ENCODE assay signal across 33 cellular contexts in the genomic region with DNA sequence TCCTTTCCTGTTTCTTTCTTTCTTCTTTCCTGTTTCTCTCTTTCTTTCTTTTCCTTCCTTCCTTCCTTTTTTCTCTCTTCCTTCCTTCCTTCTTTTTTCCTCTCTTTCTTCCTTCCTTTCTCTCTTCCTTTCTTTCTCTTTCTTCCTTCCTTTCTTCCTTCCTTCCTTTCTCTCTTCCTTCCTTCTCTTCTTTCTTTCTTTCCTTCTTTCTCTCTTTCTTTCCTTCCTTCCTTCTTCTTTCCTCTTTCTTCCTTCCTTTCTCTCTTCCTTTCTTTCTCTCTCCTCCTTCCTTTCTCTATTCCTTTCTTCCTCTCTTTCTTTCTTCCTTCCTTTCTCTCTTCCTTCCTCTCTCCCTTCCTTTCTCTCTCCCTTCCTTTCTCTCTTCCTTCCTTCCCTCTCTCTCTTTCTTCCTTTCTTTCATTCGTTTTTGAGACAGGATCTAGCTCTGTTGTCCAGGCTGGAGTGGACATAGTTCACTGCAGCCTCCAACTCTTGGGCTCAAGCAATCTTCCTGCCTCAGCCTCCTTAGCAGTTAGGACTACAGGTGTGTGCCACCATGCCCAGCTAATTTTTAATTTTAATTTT.
"Had no signal": no experiment of that assay in that cellular context is flagged by ENCODE, and none has a peak within 500 bp of the region (broad histone marks: within the 10 kb centered on the region; RNA-seq: fewer than 3 reads in every experiment).

No MANE protein-coding gene starts in this region.

- ATAC-seq: activated CD4-positive, alpha-beta T cell treated with anti-CD3 and anti-CD28 coated beads for 36 hours; activated T-cell treated with anti-CD3 and anti-CD28 coated beads, Interleukin-2, amount 50 U/mL, for 4 hours; activated T-helper 17 cell treated with anti-CD3 and anti-CD28 coated beads, Interleukin-2, amount 50 U/mL, for 72 hours; esophagus mucosa; T-helper 17 cell had no signal

- H3K36me3 ChIP-seq: brain microvascular endothelial cell, WERI-Rb-1 had no signal

- H3K4me3 Mint-ChIP-seq: activated CD4-positive, alpha-beta memory T cell treated with anti-CD3 and anti-CD28 coated beads for 36 hours; activated CD4-positive, alpha-beta T cell treated with anti-CD3 and anti-CD28 coated beads for 36 hours; activated CD4-positive, alpha-beta T cell treated with anti-CD3 and anti-CD28 coated beads, Interleukin-2, amount 10 ng/mL, durations not matched to agents 24 days and 14 days; activated naive CD8-positive, alpha-beta T cell; activated T-cell treated with anti-CD3 and anti-CD28 coated beads, Interleukin-2, amount 50 U/mL, for 4 hours; activated T-helper 17 cell treated with anti-CD3 and anti-CD28 coated beads, Interleukin-2, amount 50 U/mL, for 72 hours; central memory CD8-positive, alpha-beta T cell; dendritic cell treated with granulocyte-macrophage colony-stimulating factor and Interleukin-4, amounts not matched to agents 40 ng/mL and 50 ng/mL, for 4 days; endodermal cell; T-helper 17 cell; T-helper 2 cell treated with Interferon-gamma antibody and Interleukin-4, amounts not matched to agents 5 μg/mL and 100 μg/mL, for 36 hours had no signal

- H3K4me1 Mint-ChIP-seq: activated CD4-positive, alpha-beta T cell treated with anti-CD3 and anti-CD28 coated beads for 36 hours; activated CD4-positive, alpha-beta T cell treated with anti-CD3 and anti-CD28 coated beads, Interleukin-2, amount 10 ng/mL, durations not matched to agents 24 days and 14 days; activated T-helper 17 cell treated with anti-CD3 and anti-CD28 coated beads, Interleukin-2, amount 50 U/mL, for 72 hours; central memory CD8-positive, alpha-beta T cell; endodermal cell; T-helper 17 cell had no signal

- H3K9me3 Mint-ChIP-seq: activated CD4-positive, alpha-beta memory T cell treated with anti-CD3 and anti-CD28 coated beads for 36 hours; activated CD4-positive, alpha-beta T cell treated with anti-CD3 and anti-CD28 coated beads, Interleukin-2, amount 10 ng/mL, durations not matched to agents 24 days and 14 days; activated T-cell treated with anti-CD3 and anti-CD28 coated beads, Interleukin-2, amount 50 U/mL, for 4 hours; activated T-helper 17 cell treated with anti-CD3 and anti-CD28 coated beads, Interleukin-2, amount 50 U/mL, for 72 hours; central memory CD8-positive, alpha-beta T cell; T-helper 2 cell treated with Interferon-gamma antibody and Interleukin-4, amounts not matched to agents 5 μg/mL and 100 μg/mL, for 36 hours had no signal

- DNase-seq: activated CD4-positive, alpha-beta memory T cell treated with anti-CD3 and anti-CD28 coated beads for 36 hours; activated CD4-positive, alpha-beta T cell treated with anti-CD3 and anti-CD28 coated beads for 36 hours; activated CD4-positive, alpha-beta T cell treated with anti-CD3 and anti-CD28 coated beads, Interleukin-2, amount 10 ng/mL, durations not matched to agents 24 days and 14 days; activated CD4-positive, CD25-positive, alpha-beta regulatory T cell; activated CD4-positive, CD25-positive, alpha-beta regulatory T cell treated with anti-CD3 and anti-CD28 coated beads, Interleukin-2, amount 50 U/mL, for 72 hours; activated CD8-positive, alpha-beta memory T cell treated with anti-CD3 and anti-CD28 coated beads for 24 hours; activated effector memory CD4-positive, alpha-beta T cell treated with Interleukin-2 at 50 U/mL for 16 hours; activated gamma-delta T cell treated with Interleukin-2 at 50 U/mL for 16 hours; activated naive CD4-positive, alpha-beta T cell treated with anti-CD3 and anti-CD28 coated beads, Interleukin-2, amount 50 U/mL, for 16 hours; activated naive CD4-positive, alpha-beta T cell treated with Interleukin-2 at 50 U/mL for 16 hours; activated T-cell treated with anti-CD3 and anti-CD28 coated beads, Interleukin-2, amount 50 U/mL, for 4 hours; amniotic stem cell; anterior cingulate cortex; brain microvascular endothelial cell; dorsolateral prefrontal cortex; effector memory CD4-positive, alpha-beta T cell; foreskin fibroblast; head of caudate nucleus; T-helper 1 cell; T-helper 17 cell; T1000; WERI-Rb-1 had no signal

- H3K27ac ChIP-seq: brain microvascular endothelial cell, coronary artery, dorsolateral prefrontal cortex, WERI-Rb-1 had no signal

- H3K27me3 ChIP-seq: brain microvascular endothelial cell, dorsolateral prefrontal cortex had no signal

- H3K27me3 Mint-ChIP-seq: activated CD4-positive, alpha-beta memory T cell treated with anti-CD3 and anti-CD28 coated beads for 36 hours; activated CD4-positive, alpha-beta T cell treated with anti-CD3 and anti-CD28 coated beads for 36 hours; activated CD4-positive, alpha-beta T cell treated with anti-CD3 and anti-CD28 coated beads, Interleukin-2, amount 10 ng/mL, durations not matched to agents 24 days and 14 days; activated naive CD8-positive, alpha-beta T cell; activated T-helper 17 cell treated with anti-CD3 and anti-CD28 coated beads, Interleukin-2, amount 50 U/mL, for 72 hours; central memory CD8-positive, alpha-beta T cell; dendritic cell treated with granulocyte-macrophage colony-stimulating factor and Interleukin-4, amounts not matched to agents 40 ng/mL and 50 ng/mL, for 4 days; T-helper 17 cell had no signal

- H3K27ac Mint-ChIP-seq: activated CD4-positive, alpha-beta memory T cell treated with anti-CD3 and anti-CD28 coated beads for 36 hours; activated CD4-positive, alpha-beta T cell treated with anti-CD3 and anti-CD28 coated beads for 36 hours; activated CD4-positive, alpha-beta T cell treated with anti-CD3 and anti-CD28 coated beads, Interleukin-2, amount 10 ng/mL, durations not matched to agents 24 days and 14 days; activated naive CD8-positive, alpha-beta T cell; activated T-helper 17 cell treated with anti-CD3 and anti-CD28 coated beads, Interleukin-2, amount 50 U/mL, for 72 hours; dendritic cell treated with granulocyte-macrophage colony-stimulating factor and Interleukin-4, amounts not matched to agents 40 ng/mL and 50 ng/mL, for 4 days; endodermal cell; T-helper 17 cell; T-helper 2 cell treated with Interferon-gamma antibody and Interleukin-4, amounts not matched to agents 5 μg/mL and 100 μg/mL, for 36 hours had no signal

- H3K36me3 Mint-ChIP-seq: activated CD4-positive, alpha-beta memory T cell treated with anti-CD3 and anti-CD28 coated beads for 36 hours; activated naive CD8-positive, alpha-beta T cell had no signal

- FAIRE-seq: astrocyte, bronchial epithelial cell, frontal cortex had no signal

- H3K4me3 ChIP-seq: coronary artery, dorsolateral prefrontal cortex had no signal
